38 cellular contexts compared by ENCODE assay signal in genomic region chr5:9496801-9497200, GRCh38. TPM values are rescaled to one million over a fixed set of nuclear protein-coding genes. Genes with fewer than 3 reads are reported as not detected.
"Had no signal": no experiment of that assay in that cellular context is flagged by ENCODE, and none has a peak within 500 bp of the region (broad histone marks: within the 10 kb centered on the region; RNA-seq: fewer than 3 reads in every experiment).

No MANE protein-coding gene starts in this region.

- H3K9me3 ChIP-seq: adrenal gland, ascending aorta, body of pancreas, breast epithelium had no signal

- H3K36me3 Mint-ChIP-seq: activated naive CD4-positive, alpha-beta T cell treated with anti-CD3 and anti-CD28 coated beads, Interleukin-2, amount 10 ng/mL, durations not matched to agents 7 days and 5 days; activated naive CD4-positive, alpha-beta T cell treated with anti-CD3 and anti-CD28 coated beads, Interleukin-2, amount 50 U/mL, for 24 hours; activated naive CD4-positive, alpha-beta T cell treated with anti-CD3 and anti-CD28 coated beads, Interleukin-2, amount 50 U/mL, for 72 hours; activated naive CD8-positive, alpha-beta T cell; activated naive CD8-positive, alpha-beta T cell treated with anti-CD3 and anti-CD28 coated beads for 36 hours; activated naive CD8-positive, alpha-beta T cell treated with anti-CD3 and anti-CD28 coated beads, Interleukin-2, amount 10 ng/mL, durations not matched to agents 7 days and 5 days had no signal

- H3K27ac ChIP-seq: adrenal gland, ascending aorta, body of pancreas, brain microvascular endothelial cell, breast epithelium, cardiac muscle cell had no signal

- DNase-seq: activated effector memory CD4-positive, alpha-beta T cell treated with anti-CD3 and anti-CD28 coated beads, Interleukin-2, amount 50 U/mL, for 16 hours; activated effector memory CD4-positive, alpha-beta T cell treated with Interleukin-2 at 50 U/mL for 16 hours; activated gamma-delta T cell; activated gamma-delta T cell treated with Interleukin-2 at 50 U/mL for 16 hours; activated naive CD4-positive, alpha-beta T cell; activated naive CD4-positive, alpha-beta T cell treated with anti-CD3 and anti-CD28 coated beads for 36 hours; activated naive CD4-positive, alpha-beta T cell treated with anti-CD3 and anti-CD28 coated beads, Interleukin-2, amount 10 ng/mL, durations not matched to agents 7 days and 5 days; activated naive CD4-positive, alpha-beta T cell treated with anti-CD3 and anti-CD28 coated beads, Interleukin-2, amount 50 U/mL, for 16 hours; activated naive CD4-positive, alpha-beta T cell treated with Interleukin-2 at 50 U/mL for 16 hours; activated naive CD8-positive, alpha-beta T cell treated with anti-CD3 and anti-CD28 coated beads for 36 hours; activated naive CD8-positive, alpha-beta T cell treated with anti-CD3 and anti-CD28 coated beads, Interleukin-2, amount 10 ng/mL, durations not matched to agents 7 days and 5 days; activated naive CD8-positive, alpha-beta T cell treated with anti-CD3 and anti-CD28 coated beads, Interleukin-2, amount 50 U/mL, for 24 hours; activated T-cell treated with anti-CD3 and anti-CD28 coated beads, Interleukin-2, amount 50 U/mL, for 1 hour; activated T-cell treated with anti-CD3 and anti-CD28 coated beads, Interleukin-2, amount 50 U/mL, for 24 hours; activated T-cell treated with anti-CD3 and anti-CD28 coated beads, Interleukin-2, amount 50 U/mL, for 4 hours; activated T-cell treated with anti-CD3 and anti-CD28 coated beads, Interleukin-2, amount 50 U/mL, for 48 hours; activated T-cell treated with anti-CD3 and anti-CD28 coated beads, Interleukin-2, amount 50 U/mL, for 72 hours; adrenal gland; amniotic stem cell; amygdala; anterior cingulate cortex; aorta; body of pancreas; brain microvascular endothelial cell; caudate nucleus; central memory CD4-positive, alpha-beta T cell; cerebellar nuclear complex had no signal

- H3K4me1 Mint-ChIP-seq: activated naive CD4-positive, alpha-beta T cell treated with anti-CD3 and anti-CD28 coated beads, Interleukin-2, amount 10 ng/mL, durations not matched to agents 7 days and 5 days; activated naive CD4-positive, alpha-beta T cell treated with anti-CD3 and anti-CD28 coated beads, Interleukin-2, amount 50 U/mL, for 24 hours; activated naive CD8-positive, alpha-beta T cell treated with anti-CD3 and anti-CD28 coated beads for 36 hours; activated naive CD8-positive, alpha-beta T cell treated with anti-CD3 and anti-CD28 coated beads, Interleukin-2, amount 10 ng/mL, durations not matched to agents 7 days and 5 days; activated naive CD8-positive, alpha-beta T cell treated with anti-CD3 and anti-CD28 coated beads, Interleukin-2, amount 50 U/mL, for 24 hours; activated T-helper 17 cell treated with anti-CD3 and anti-CD28 coated beads, Interleukin-2, amount 50 U/mL, for 72 hours; central memory CD8-positive, alpha-beta T cell had no signal

- H3K27ac Mint-ChIP-seq: activated naive CD4-positive, alpha-beta T cell treated with anti-CD3 and anti-CD28 coated beads for 36 hours; activated naive CD4-positive, alpha-beta T cell treated with anti-CD3 and anti-CD28 coated beads, Interleukin-2, amount 10 ng/mL, durations not matched to agents 7 days and 5 days; activated naive CD4-positive, alpha-beta T cell treated with anti-CD3 and anti-CD28 coated beads, Interleukin-2, amount 50 U/mL, for 24 hours; activated naive CD4-positive, alpha-beta T cell treated with anti-CD3 and anti-CD28 coated beads, Interleukin-2, amount 50 U/mL, for 72 hours; activated naive CD8-positive, alpha-beta T cell; activated naive CD8-positive, alpha-beta T cell treated with anti-CD3 and anti-CD28 coated beads for 36 hours; activated naive CD8-positive, alpha-beta T cell treated with anti-CD3 and anti-CD28 coated beads, Interleukin-2, amount 10 ng/mL, durations not matched to agents 7 days and 5 days; activated naive CD8-positive, alpha-beta T cell treated with anti-CD3 and anti-CD28 coated beads, Interleukin-2, amount 50 U/mL, for 24 hours; activated T-cell treated with anti-CD3 and anti-CD28 coated beads, Interleukin-2, amount 50 U/mL, for 24 hours; activated T-cell treated with anti-CD3 and anti-CD28 coated beads, Interleukin-2, amount 50 U/mL, for 72 hours; activated T-helper 1 cell treated with anti-CD3 and anti-CD28 coated beads, Interleukin-12 subunit alpha, Interleukin-12 subunit beta, Interleukin-2, Interleukin-4 antibody, amounts not matched to agents 30 ng/mL and 10 ng/mL and 1 ng/mL, durations not matched to agents 14 hours and 24 hours and 36 hours; activated T-helper 17 cell treated with anti-CD3 and anti-CD28 coated beads, Interleukin-2, amount 50 U/mL, for 72 hours; activated T-helper 2 cell treated with anti-CD3 and anti-CD28 coated beads, Interferon-gamma antibody, Interleukin-2, Interleukin-4, amounts not matched to agents 10 μg/mL and 5 μg/mL and 100 μg/mL, durations not matched to agents 14 hours and 24 hours and 36 hours; brain had no signal

- H3K4me3 Mint-ChIP-seq: activated naive CD4-positive, alpha-beta T cell treated with anti-CD3 and anti-CD28 coated beads for 36 hours; activated naive CD4-positive, alpha-beta T cell treated with anti-CD3 and anti-CD28 coated beads, Interleukin-2, amount 10 ng/mL, durations not matched to agents 7 days and 5 days; activated naive CD4-positive, alpha-beta T cell treated with anti-CD3 and anti-CD28 coated beads, Interleukin-2, amount 50 U/mL, for 24 hours; activated naive CD8-positive, alpha-beta T cell; activated naive CD8-positive, alpha-beta T cell treated with anti-CD3 and anti-CD28 coated beads for 36 hours; activated naive CD8-positive, alpha-beta T cell treated with anti-CD3 and anti-CD28 coated beads, Interleukin-2, amount 10 ng/mL, durations not matched to agents 7 days and 5 days; activated naive CD8-positive, alpha-beta T cell treated with anti-CD3 and anti-CD28 coated beads, Interleukin-2, amount 50 U/mL, for 24 hours; activated T-cell treated with anti-CD3 and anti-CD28 coated beads, Interleukin-2, amount 50 U/mL, for 24 hours; activated T-cell treated with anti-CD3 and anti-CD28 coated beads, Interleukin-2, amount 50 U/mL, for 4 hours; activated T-cell treated with anti-CD3 and anti-CD28 coated beads, Interleukin-2, amount 50 U/mL, for 72 hours; activated T-helper 1 cell treated with anti-CD3 and anti-CD28 coated beads, Interleukin-12 subunit alpha, Interleukin-12 subunit beta, Interleukin-2, Interleukin-4 antibody, amounts not matched to agents 30 ng/mL and 10 ng/mL and 1 ng/mL, durations not matched to agents 14 hours and 24 hours and 36 hours; activated T-helper 17 cell treated with anti-CD3 and anti-CD28 coated beads, Interleukin-2, amount 50 U/mL, for 72 hours; brain; central memory CD8-positive, alpha-beta T cell had no signal

- H3K27me3 Mint-ChIP-seq: activated naive CD4-positive, alpha-beta T cell treated with anti-CD3 and anti-CD28 coated beads, Interleukin-2, amount 10 ng/mL, durations not matched to agents 7 days and 5 days; activated naive CD4-positive, alpha-beta T cell treated with anti-CD3 and anti-CD28 coated beads, Interleukin-2, amount 50 U/mL, for 24 hours; activated naive CD8-positive, alpha-beta T cell; activated naive CD8-positive, alpha-beta T cell treated with anti-CD3 and anti-CD28 coated beads, Interleukin-2, amount 10 ng/mL, durations not matched to agents 7 days and 5 days; activated naive CD8-positive, alpha-beta T cell treated with anti-CD3 and anti-CD28 coated beads, Interleukin-2, amount 50 U/mL, for 24 hours; activated T-cell treated with anti-CD3 and anti-CD28 coated beads, Interleukin-2, amount 50 U/mL, for 24 hours; activated T-helper 17 cell treated with anti-CD3 and anti-CD28 coated beads, Interleukin-2, amount 50 U/mL, for 72 hours; brain; central memory CD8-positive, alpha-beta T cell had no signal

- H3K27me3 ChIP-seq: ascending aorta, body of pancreas, brain microvascular endothelial cell, breast epithelium, cardiac muscle cell had no signal

- H3K9me3 Mint-ChIP-seq: activated naive CD4-positive, alpha-beta T cell treated with anti-CD3 and anti-CD28 coated beads for 36 hours; activated naive CD4-positive, alpha-beta T cell treated with anti-CD3 and anti-CD28 coated beads, Interleukin-2, amount 10 ng/mL, durations not matched to agents 7 days and 5 days; activated naive CD8-positive, alpha-beta T cell treated with anti-CD3 and anti-CD28 coated beads, Interleukin-2, amount 10 ng/mL, durations not matched to agents 7 days and 5 days; activated T-cell treated with anti-CD3 and anti-CD28 coated beads, Interleukin-2, amount 50 U/mL, for 4 hours; activated T-helper 1 cell treated with anti-CD3 and anti-CD28 coated beads, Interleukin-12 subunit alpha, Interleukin-12 subunit beta, Interleukin-2, Interleukin-4 antibody, amounts not matched to agents 30 ng/mL and 10 ng/mL and 1 ng/mL, durations not matched to agents 14 hours and 24 hours and 36 hours; activated T-helper 2 cell treated with anti-CD3 and anti-CD28 coated beads, Interferon-gamma antibody, Interleukin-2, Interleukin-4, amounts not matched to agents 10 μg/mL and 5 μg/mL and 100 μg/mL, durations not matched to agents 14 hours and 24 hours and 36 hours; brain had no signal

- H3K4me3 ChIP-seq: adrenal gland, ascending aorta, body of pancreas, breast epithelium, cardiac muscle cell had no signal

- H3K36me3 ChIP-seq: adrenal gland, ascending aorta, brain microvascular endothelial cell, breast epithelium, cardiac muscle cell had no signal

- ATAC-seq: activated naive CD4-positive, alpha-beta T cell treated with anti-CD3 and anti-CD28 coated beads, Interleukin-2, amount 50 U/mL, for 72 hours; activated naive CD8-positive, alpha-beta T cell treated with anti-CD3 and anti-CD28 coated beads, Interleukin-2, amount 50 U/mL, for 24 hours; activated T-cell treated with anti-CD3 and anti-CD28 coated beads, Interleukin-2, amount 50 U/mL, for 4 hours; activated T-cell treated with anti-CD3 and anti-CD28 coated beads, Interleukin-2, amount 50 U/mL, for 72 hours; activated T-helper 17 cell treated with anti-CD3 and anti-CD28 coated beads, Interleukin-2, amount 50 U/mL, for 72 hours; body of pancreas had no signal

- H3K4me1 ChIP-seq: adrenal gland, ascending aorta, body of pancreas, breast epithelium had no signal

RNA-seq across cellular contexts. Expression of gene SEMA5A, which starts 49.1 kb away (rescaled TPM):
- total RNA-seq: activated naive CD4-positive, alpha-beta T cell treated with anti-CD3 and anti-CD28 coated beads for 36 hours; activated naive CD4-positive, alpha-beta T cell treated with anti-CD3 and anti-CD28 coated beads, Interleukin-2, amount 50 U/mL, for 72 hours; activated naive CD8-positive, alpha-beta T cell treated with anti-CD3 and anti-CD28 coated beads for 36 hours; activated T-helper 1 cell treated with anti-CD3 and anti-CD28 coated beads, Interleukin-12 subunit alpha, Interleukin-12 subunit beta, Interleukin-2, Interleukin-4 antibody, amounts not matched to agents 30 ng/mL and 10 ng/mL and 1 ng/mL, durations not matched to agents 14 hours and 24 hours and 36 hours; activated T-helper 17 cell treated with anti-CD3 and anti-CD28 coated beads, Interleukin-2, amount 50 U/mL, for 72 hours had no signal
